32 cellular contexts compared by ENCODE assay signal in the genomic region with DNA sequence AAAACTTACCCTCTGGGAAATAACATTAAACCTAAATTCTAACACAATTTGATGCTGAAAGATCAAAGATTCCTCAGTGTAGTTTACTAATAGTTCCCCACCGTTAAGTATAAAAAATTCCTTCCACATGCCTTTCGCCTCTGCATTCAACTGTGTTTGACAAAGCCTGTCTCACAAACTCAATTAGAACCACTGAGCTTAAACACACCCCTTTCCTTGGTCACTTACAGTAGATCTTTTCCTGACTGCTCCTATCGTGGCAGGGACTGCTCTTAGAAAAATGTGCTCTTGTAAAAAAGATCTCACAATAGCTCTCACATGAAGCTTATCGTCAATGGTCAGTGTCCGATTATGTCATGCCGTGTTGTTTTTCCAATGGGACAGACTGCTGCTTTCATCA. TPM values are rescaled to one million over a fixed set of nuclear protein-coding genes. Genes with fewer than 3 reads are reported as not detected.
DNase-seq lines count a peak whose midpoint lies in the region; ATAC-seq and TF ChIP-seq lines count a peak whose summit lies in the region.
"Had no signal": no experiment of that assay in that cellular context is flagged by ENCODE, and none has a peak within 500 bp of the region (broad histone marks: within the 10 kb centered on the region; RNA-seq: fewer than 3 reads in every experiment).

No MANE protein-coding gene starts in this region.

- CTCF ChIA-PET in WTC11 (lab: Charles Lee): interaction anchor here (0.7 to 4.2 kb wide), 14 partner anchors 9 to 394 kb away, joined by 3 to 62 read pairs (median 6); partner anchors contain the start of gene KBTBD8

- no peak for ATAC-seq in left cardiac atrium
- ATAC-seq in WTC11: peak; percentile 63
- ATAC-seq in stimulated activated naive B cell treated with anti-CD40 and anti-IgM and Interleukin-4, amounts not matched to agents 10 μg/mL and 1 μg/mL and 100 μg/mL, for 72 hours (replicated peaks): no peak
- ATAC-seq: right lobe of liver had no signal

- peak; percentile 6 for DNase-seq in cardiac muscle cell (ENCODE audit: low read depth in 1 of 2, low spot score in 1 of 2)
- no peak for DNase-seq in left cardiac atrium
- DNase-seq in WTC11 (ENCODE audit: low spot score): no peak
- DNase-seq in NOMO-1 (lab: John Stamatoyannopoulos, UW; ENCODE audit: unreplicated experiment in 2 of 2): no peak
- DNase-seq in NCI-H1048 (lab: John Stamatoyannopoulos, UW): no peak
- no peak for DNase-seq in NCI-H1436 treated with DMSO at 0.1 percent for 48 hours (lab: John Stamatoyannopoulos, UW)
- no peak for DNase-seq in stimulated activated naive B cell treated with anti-CD40 and anti-IgM and Interleukin-4, amounts not matched to agents 10 μg/mL and 1 μg/mL and 100 μg/mL, for 72 hours
- DNase-seq: activated CD4-positive, alpha-beta memory T cell treated with anti-CD3 and anti-CD28 coated beads for 36 hours; activated CD4-positive, alpha-beta T cell treated with anti-CD3 and anti-CD28 coated beads for 1 hour; activated CD8-positive, alpha-beta memory T cell treated with anti-CD3 and anti-CD28 coated beads, Interleukin-2, amount 50 U/mL, for 4 hours; activated naive CD4-positive, alpha-beta T cell treated with anti-CD3 and anti-CD28 coated beads, Interleukin-2, amount 10 ng/mL, durations not matched to agents 7 days and 5 days; brain microvascular endothelial cell; Caco-2; GF-D8; islet precursor cell; NCI-H1105; NCI-H1930; NCI-H2171 treated with DMSO at 0.1 percent for 48 hours; NCI-H524; right lobe of liver; SHP77; spleen; stimulated activated CD4-positive, alpha-beta T cell treated with anti-CD3 and anti-CD28 coated beads, Interleukin-2, amount 100 ng/mL, for 24 hours; testis had no signal

- intact Hi-C loops in left cardiac atrium (cut with DNase I): loop anchor here (5.0 kb wide), 1 partner anchor 48 kb away; no protein-coding TSS in a partner anchor

- H3K9me3 ChIP-seq in cardiac muscle cell (ENCODE audit: low read depth) (no peaks in the 10 kb centered on the region), iPS-18a (ENCODE audit: control insufficient read depth, low read depth, low read length) (no peaks in the 10 kb centered on the region)
- H3K9me3 ChIP-seq: Caco-2, neutrophil, right lobe of liver, spleen, testis had no signal

- POLR2A ChIA-PET in WTC11 (lab: Charles Lee): interaction anchor here (0.6 to 2.2 kb wide), 3 partner anchors 9 to 361 kb away, joined by 6 to 10 read pairs (median 8); partner anchors contain the start of gene KBTBD8

- peaks cover 10% of the 10 kb centered on the region for H3K4me1 ChIP-seq in cardiac muscle cell (ENCODE audit: low read depth)
- peaks cover 16% of the 10 kb centered on the region for H3K4me1 ChIP-seq in iPS-18a (ENCODE audit: control insufficient read depth, low read depth, low read length)
- H3K4me1 ChIP-seq: Caco-2, right lobe of liver, spleen, testis had no signal

- H3K27ac ChIP-seq in cardiac muscle cell (peak overlapping the region; percentile 46), iPS-18a (ENCODE audit: low read length) (peak overlapping the region; percentile 30)
- H3K27ac ChIP-seq: 22Rv1, brain microvascular endothelial cell, C4-2B, hepatocyte, neutrophil, right lobe of liver, testis had no signal

- peak overlapping the region; percentile 99 for H3K27ac Mint-ChIP-seq in WTC11
- H3K27ac Mint-ChIP-seq in stimulated activated naive B cell treated with anti-CD40 and anti-IgM and Interleukin-4, amounts not matched to agents 10 μg/mL and 1 μg/mL and 100 μg/mL, for 72 hours: no peak overlapping the region
- H3K27ac Mint-ChIP-seq: activated CD4-positive, alpha-beta memory T cell treated with anti-CD3 and anti-CD28 coated beads for 36 hours; activated naive CD4-positive, alpha-beta T cell treated with anti-CD3 and anti-CD28 coated beads, Interleukin-2, amount 10 ng/mL, durations not matched to agents 7 days and 5 days; mesothelial cell of epicardium; stimulated activated naive CD8-positive, alpha-beta T cell treated with anti-CD3 and anti-CD28 coated beads, Interleukin-15, Interleukin-2, amounts not matched to agents 100 ng/mL and 50 ng/mL, for 24 hours; T-helper 2 cell treated with Interferon-gamma antibody and Interleukin-4, amounts not matched to agents 5 μg/mL and 100 μg/mL, for 36 hours had no signal

- no peaks in the 10 kb centered on the region for H3K27me3 ChIP-seq in cardiac muscle cell
- no peaks in the 10 kb centered on the region for H3K27me3 ChIP-seq in iPS-18a (ENCODE audit: control insufficient read depth, insufficient read depth, low read length)
- H3K27me3 ChIP-seq: brain microvascular endothelial cell, right lobe of liver, spleen, testis had no signal

- H3K9me3 Mint-ChIP-seq in WTC11: peaks cover 19% of the 10 kb centered on the region
- peaks cover 0 to 2% of the 10 kb centered on the region in 2 donors for H3K9me3 Mint-ChIP-seq in stimulated activated naive B cell treated with anti-CD40 and anti-IgM and Interleukin-4, amounts not matched to agents 10 μg/mL and 1 μg/mL and 100 μg/mL, for 72 hours
- H3K9me3 Mint-ChIP-seq: activated CD4-positive, alpha-beta memory T cell treated with anti-CD3 and anti-CD28 coated beads for 36 hours; activated naive CD4-positive, alpha-beta T cell treated with anti-CD3 and anti-CD28 coated beads, Interleukin-2, amount 10 ng/mL, durations not matched to agents 7 days and 5 days; mesothelial cell of epicardium; stimulated activated naive CD8-positive, alpha-beta T cell treated with anti-CD3 and anti-CD28 coated beads, Interleukin-15, Interleukin-2, amounts not matched to agents 100 ng/mL and 50 ng/mL, for 24 hours; T-helper 2 cell treated with Interferon-gamma antibody and Interleukin-4, amounts not matched to agents 5 μg/mL and 100 μg/mL, for 36 hours had no signal

- H3K4me3 Mint-ChIP-seq in WTC11: peak overlapping the region; percentile 50
- H3K4me3 Mint-ChIP-seq in stimulated activated naive B cell treated with anti-CD40 and anti-IgM and Interleukin-4, amounts not matched to agents 10 μg/mL and 1 μg/mL and 100 μg/mL, for 72 hours: no peak overlapping the region
- H3K4me3 Mint-ChIP-seq: activated CD4-positive, alpha-beta memory T cell treated with anti-CD3 and anti-CD28 coated beads for 36 hours; activated naive CD4-positive, alpha-beta T cell treated with anti-CD3 and anti-CD28 coated beads, Interleukin-2, amount 10 ng/mL, durations not matched to agents 7 days and 5 days; mesothelial cell of epicardium; stimulated activated naive CD8-positive, alpha-beta T cell treated with anti-CD3 and anti-CD28 coated beads, Interleukin-15, Interleukin-2, amounts not matched to agents 100 ng/mL and 50 ng/mL, for 24 hours; T-helper 2 cell treated with Interferon-gamma antibody and Interleukin-4, amounts not matched to agents 5 μg/mL and 100 μg/mL, for 36 hours had no signal

- no peaks in the 10 kb centered on the region for H3K27me3 Mint-ChIP-seq in WTC11 (ENCODE audit: low read depth)
- H3K27me3 Mint-ChIP-seq in stimulated activated naive B cell treated with anti-CD40 and anti-IgM and Interleukin-4, amounts not matched to agents 10 μg/mL and 1 μg/mL and 100 μg/mL, for 72 hours: peaks cover 4 to 10% of the 10 kb centered on the region in 2 donors

- TF ChIP-seq CTCF in cardiac muscle cell (IDR thresholded peaks at IDR 0.05; ENCODE audit: low read depth, low read length): no peak
- TF ChIP-seq CTCF in WTC11 (IDR thresholded peaks at IDR 0.05): no peak

- H3K9ac ChIP-seq in iPS-18a (ENCODE audit: low read length): peak overlapping the region; percentile 28

- H3K4me1 Mint-ChIP-seq in WTC11: peaks cover 27% of the 10 kb centered on the region
- H3K4me1 Mint-ChIP-seq in stimulated activated naive B cell treated with anti-CD40 and anti-IgM and Interleukin-4, amounts not matched to agents 10 μg/mL and 1 μg/mL and 100 μg/mL, for 72 hours: peaks cover 3 to 11% of the 10 kb centered on the region in 2 donors
- H3K4me1 Mint-ChIP-seq: activated naive CD4-positive, alpha-beta T cell treated with anti-CD3 and anti-CD28 coated beads, Interleukin-2, amount 10 ng/mL, durations not matched to agents 7 days and 5 days had no signal

- peaks cover 2% of the 10 kb centered on the region; the same call in 1 of the 2 replicates for H3K36me3 Mint-ChIP-seq in WTC11
- no peaks in the 10 kb centered on the region for H3K36me3 Mint-ChIP-seq in stimulated activated naive B cell treated with anti-CD40 and anti-IgM and Interleukin-4, amounts not matched to agents 10 μg/mL and 1 μg/mL and 100 μg/mL, for 72 hours
- H3K36me3 Mint-ChIP-seq: activated CD4-positive, alpha-beta memory T cell treated with anti-CD3 and anti-CD28 coated beads for 36 hours; activated naive CD4-positive, alpha-beta T cell treated with anti-CD3 and anti-CD28 coated beads, Interleukin-2, amount 10 ng/mL, durations not matched to agents 7 days and 5 days; mesothelial cell of epicardium had no signal

- H3K4me3 ChIP-seq in cardiac muscle cell (no peak overlapping the region), iPS-18a (ENCODE audit: low read length) (peak overlapping the region; percentile 20)
- H3K4me3 ChIP-seq: hepatocyte had no signal

- H3K36me3 ChIP-seq in cardiac muscle cell (no peaks in the 10 kb centered on the region), iPS-18a (ENCODE audit: control insufficient read depth, low read depth, low read length) (no peaks in the 10 kb centered on the region)
- H3K36me3 ChIP-seq: brain microvascular endothelial cell, neutrophil, right lobe of liver, spleen had no signal

TF ChIP-seq in WTC11, 78 proteins besides CTCF, POLR2A, EP300 and RAD21 (continues in another document):
- TF ChIP-seq, protein P1, sequence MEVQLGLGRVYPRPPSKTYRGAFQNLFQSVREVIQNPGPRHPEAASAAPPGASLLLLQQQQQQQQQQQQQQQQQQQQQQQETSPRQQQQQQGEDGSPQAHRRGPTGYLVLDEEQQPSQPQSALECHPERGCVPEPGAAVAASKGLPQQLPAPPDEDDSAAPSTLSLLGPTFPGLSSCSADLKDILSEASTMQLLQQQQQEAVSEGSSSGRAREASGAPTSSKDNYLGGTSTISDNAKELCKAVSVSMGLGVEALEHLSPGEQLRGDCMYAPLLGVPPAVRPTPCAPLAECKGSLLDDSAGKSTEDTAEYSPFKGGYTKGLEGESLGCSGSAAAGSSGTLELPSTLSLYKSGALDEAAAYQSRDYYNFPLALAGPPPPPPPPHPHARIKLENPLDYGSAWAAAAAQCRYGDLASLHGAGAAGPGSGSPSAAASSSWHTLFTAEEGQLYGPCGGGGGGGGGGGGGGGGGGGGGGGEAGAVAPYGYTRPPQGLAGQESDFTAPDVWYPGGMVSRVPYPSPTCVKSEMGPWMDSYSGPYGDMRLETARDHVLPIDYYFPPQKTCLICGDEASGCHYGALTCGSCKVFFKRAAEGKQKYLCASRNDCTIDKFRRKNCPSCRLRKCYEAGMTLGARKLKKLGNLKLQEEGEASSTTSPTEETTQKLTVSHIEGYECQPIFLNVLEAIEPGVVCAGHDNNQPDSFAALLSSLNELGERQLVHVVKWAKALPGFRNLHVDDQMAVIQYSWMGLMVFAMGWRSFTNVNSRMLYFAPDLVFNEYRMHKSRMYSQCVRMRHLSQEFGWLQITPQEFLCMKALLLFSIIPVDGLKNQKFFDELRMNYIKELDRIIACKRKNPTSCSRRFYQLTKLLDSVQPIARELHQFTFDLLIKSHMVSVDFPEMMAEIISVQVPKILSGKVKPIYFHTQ (CRISPR knock-in tag; IDR thresholded peaks at IDR 0.05): no peak
- no peak for TF ChIP-seq ZNF219 (CRISPR knock-in tag; IDR thresholded peaks at IDR 0.05; ENCODE audit: borderline replicate concordance)

RNA-seq across cellular contexts. Expression of gene KBTBD8, which starts 8.9 kb away (rescaled TPM):
- total RNA-seq in cardiac muscle cell: 9.9 and 13.8 TPM in 2 replicates
- 4.3 and 11.8 TPM in 2 replicates for polyA plus RNA-seq in cardiac muscle cell
- total RNA-seq in left cardiac atrium: 1 to 10 TPM; 6.3 to 7.9 TPM
- total RNA-seq in WTC11 (2021): 14.5 to 15.7 TPM (median 15.0 TPM) in 3 replicates

Comparison
In these comparisons a context has a peak if more than half of its experiments do, and no peak if none do; other contexts are left out.
1. DNase-seq: peak in cardiac muscle cell (2 of 2); none in left cardiac atrium (single experiment), WTC11 (single experiment), NOMO-1 (0 of 2), NCI-H1048 (single experiment), NCI-H1436 treated with DMSO at 0.1 percent for 48 hours (single experiment) and stimulated activated naive B cell treated with anti-CD40 and anti-IgM and Interleukin-4, amounts not matched to agents 10 μg/mL and 1 μg/mL and 100 μg/mL, for 72 hours (single experiment).